In the genomic region with DNA sequence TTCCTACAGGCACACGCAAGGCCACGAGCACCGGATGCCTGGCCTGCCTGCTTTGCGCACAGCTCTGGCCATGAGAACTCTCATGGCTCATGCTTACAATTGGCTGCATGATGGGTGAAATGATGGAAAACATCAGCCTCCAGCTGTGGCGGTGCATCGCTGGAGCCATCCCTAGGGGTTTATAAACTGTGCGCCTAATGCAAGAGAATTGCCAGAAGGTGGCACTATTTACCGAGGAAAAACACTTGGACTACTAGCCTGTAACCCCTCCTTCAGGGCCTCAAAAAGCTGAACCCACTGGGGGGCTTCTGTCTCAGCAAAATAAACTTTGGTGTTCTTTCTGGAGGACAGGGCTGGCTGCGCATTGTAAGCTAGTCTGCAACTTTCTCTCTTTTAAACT, we compare ENCODE assay signal across 8 cellular contexts. TPM values are rescaled to one million over a fixed set of nuclear protein-coding genes. Genes with fewer than 3 reads are reported as not detected.
DNase-seq lines count a peak whose midpoint lies in the region; ATAC-seq and TF ChIP-seq lines count a peak whose summit lies in the region.

No MANE protein-coding gene starts in this region.

- H3K4me3 Mint-ChIP-seq in Calu3 (ENCODE audit: low read depth, unreplicated experiment): no peak overlapping the region
- no peak overlapping the region for H3K4me3 Mint-ChIP-seq in activated naive CD8-positive, alpha-beta T cell treated with anti-CD3 and anti-CD28 coated beads, Interleukin-2, amount 50 U/mL, for 24 hours

- no peak overlapping the region for H3K27ac Mint-ChIP-seq in Calu3 (ENCODE audit: unreplicated experiment)
- no peak overlapping the region for H3K27ac Mint-ChIP-seq in activated naive CD8-positive, alpha-beta T cell treated with anti-CD3 and anti-CD28 coated beads, Interleukin-2, amount 50 U/mL, for 24 hours

- peaks cover 6% of the 10 kb centered on the region for H3K27me3 ChIP-seq in adipocyte (replicated peaks; ENCODE audit: control insufficient read depth, insufficient read depth, low read length)

- no peaks in the 10 kb centered on the region for H3K4me1 Mint-ChIP-seq in Calu3 (ENCODE audit: low read depth, unreplicated experiment)
- no peaks in the 10 kb centered on the region for H3K4me1 Mint-ChIP-seq in activated naive CD8-positive, alpha-beta T cell treated with anti-CD3 and anti-CD28 coated beads, Interleukin-2, amount 50 U/mL, for 24 hours

- no peaks in the 10 kb centered on the region for H3K27me3 Mint-ChIP-seq in Calu3 (ENCODE audit: unreplicated experiment)
- no peaks in the 10 kb centered on the region for H3K27me3 Mint-ChIP-seq in activated naive CD8-positive, alpha-beta T cell treated with anti-CD3 and anti-CD28 coated beads, Interleukin-2, amount 50 U/mL, for 24 hours

- H3K36me3 ChIP-seq in adipocyte (ENCODE audit: control insufficient read depth, insufficient read depth, low read length, severe bottlenecking): peaks cover 15% of the 10 kb centered on the region

- H3K9ac ChIP-seq in adipocyte (ENCODE audit: low read length): no peak overlapping the region

- no peak overlapping the region for H3K4me3 ChIP-seq in adipocyte (ENCODE audit: low read length)

- CTCF ChIA-PET in Calu3 (lab: Charles Lee): no interaction called here

- no peaks in the 10 kb centered on the region for H3K4me1 ChIP-seq in adipocyte (ENCODE audit: control insufficient read depth, insufficient read depth, low read length)

- TF ChIP-seq CTCF in Calu3 (IDR thresholded peaks at IDR 0.05; ENCODE audit: unreplicated experiment): no peak

- intact Hi-C loops in Calu3 (cut with micrococcal nuclease; ENCODE audit: unreplicated experiment): no loop called here

- no TSS peak for BruUV-seq in Calu3 (replicated peaks; lab: Mats Ljungman, UMichigan)

- H3K36me3 Mint-ChIP-seq in Calu3 (ENCODE audit: insufficient read depth, unreplicated experiment): peaks cover 5% of the 10 kb centered on the region
- H3K36me3 Mint-ChIP-seq in activated naive CD8-positive, alpha-beta T cell treated with anti-CD3 and anti-CD28 coated beads, Interleukin-2, amount 50 U/mL, for 24 hours (ENCODE audit: low read depth): peaks cover 2% of the 10 kb centered on the region

- no peak for ATAC-seq in HG02610 (IDR thresholded peaks at IDR 0.05; ENCODE audit: unreplicated experiment)
- ATAC-seq in activated naive CD8-positive, alpha-beta T cell treated with anti-CD3 and anti-CD28 coated beads, Interleukin-2, amount 50 U/mL, for 24 hours: no peak
- no peak for ATAC-seq in HG03045 (IDR thresholded peaks at IDR 0.05; ENCODE audit: unreplicated experiment)

- DNase-seq in Calu3: peak; percentile 10
- DNase-seq in HT1080 (ENCODE audit: low read depth): peak; percentile 1
- DNase-seq in adipocyte (ENCODE audit: low read depth): peak; percentile 35
- DNase-seq in left kidney (ENCODE audit: low read depth, low spot score): peak; percentile 53
- no peak for DNase-seq in stimulated activated naive CD4-positive, alpha-beta T cell (lab: John Stamatoyannopoulos, UW)
- DNase-seq in activated naive CD8-positive, alpha-beta T cell treated with anti-CD3 and anti-CD28 coated beads, Interleukin-2, amount 50 U/mL, for 24 hours: no peak

- no peaks in the 10 kb centered on the region for H3K9me3 ChIP-seq in adipocyte (ENCODE audit: control insufficient read depth, low read length)

- H3K9me3 Mint-ChIP-seq in Calu3 (ENCODE audit: low read depth, unreplicated experiment): no peaks in the 10 kb centered on the region
- H3K9me3 Mint-ChIP-seq in activated naive CD8-positive, alpha-beta T cell treated with anti-CD3 and anti-CD28 coated beads, Interleukin-2, amount 50 U/mL, for 24 hours: no peaks in the 10 kb centered on the region

RNA-seq across cellular contexts. Expression of gene PHKA2, which starts 51.9 kb away (rescaled TPM):
- 44.7 and 47.6 TPM in 2 replicates for total RNA-seq in Calu3 (2022)
- total RNA-seq in HT1080 (2014; rRNA removed; shearing (Covaris generic)): 7.2 and 9.5 TPM in 2 replicates
- polyA plus RNA-seq in HT1080 (2015; cell fraction: cytosol; rRNA removed): 5.8 and 8.3 TPM in 2 replicates
- 55.3 and 58.0 TPM in 2 replicates for polyA plus RNA-seq in HT1080 (2015; cell fraction: nucleus; rRNA removed)

Comparison
In these comparisons a context has a peak if more than half of its experiments do, and no peak if none do; other contexts are left out.
1. DNase-seq: peak in Calu3 (single experiment), HT1080 (single experiment), adipocyte (single experiment) and left kidney (single experiment); none in stimulated activated naive CD4-positive, alpha-beta T cell (0 of 6) and activated naive CD8-positive, alpha-beta T cell treated with anti-CD3 and anti-CD28 coated beads, Interleukin-2, amount 50 U/mL, for 24 hours (single experiment).